Comparison of ENCODE assay signal across 28 cellular contexts in genomic region chr21:31529406-31529805, GRCh38.
DNase-seq lines count a peak whose midpoint lies in the region; ATAC-seq and TF ChIP-seq lines count a peak whose summit lies in the region.
"Had no signal": no experiment of that assay in that cellular context is flagged by ENCODE, and none has a peak within 500 bp of the region (broad histone marks: within the 10 kb centered on the region; RNA-seq: fewer than 3 reads in every experiment).

No MANE protein-coding gene starts in this region.

- no peaks in the 10 kb centered on the region for H4K20me1 ChIP-seq in Karpas-422 (ENCODE audit: insufficient read depth, low read depth, low read length)

- no peak overlapping the region for H3K4me2 ChIP-seq in Karpas-422 (ENCODE audit: low read depth, low read length, poor library complexity, severe bottlenecking)
- H3K4me2 ChIP-seq: A549; BLaER1 treated with 17β-estradiol and CSF1 and Interleukin-3, amounts not matched to agents 10 nM and 100 nM; GM23338; PC-9 had no signal

- peak; percentile 42 for DNase-seq in NCI-H2196 treated with DMSO at 0.1 percent for 48 hours (lab: John Stamatoyannopoulos, UW; ENCODE audit: unreplicated experiment)
- no peak for DNase-seq in endodermal cell
- no peak for DNase-seq in NCI-H748 treated with DMSO at 0.1 percent for 48 hours (lab: John Stamatoyannopoulos, UW)
- DNase-seq in activated CD4-positive, CD25-positive, alpha-beta regulatory T cell (lab: John Stamatoyannopoulos, UW): no peak
- no peak for DNase-seq in Karpas-422
- DNase-seq: AML-193; Caco-2; CD4-positive, alpha-beta memory T cell; H9; HFFc6; KBM-7; NCI-H1092 treated with DMSO at 0.1 percent for 48 hours; NCI-H1436; NCI-H1930; NCI-H226; NCI-H510A; NK-92 treated with Interleukin-12 subunit alpha and Interleukin-12 subunit beta, amount 100 ng/mL, for 24 hours; SJCRH30; T-helper 2 cell had no signal

- H3K9me2 ChIP-seq in Karpas-422 (replicated peaks; ENCODE audit: insufficient read depth, low read length): no peaks in the 10 kb centered on the region

- H3K27ac Mint-ChIP-seq in endodermal cell: peak overlapping the region; percentile 33
- H3K27ac Mint-ChIP-seq: GM23338, HFFc6 had no signal

- H3K4me1 ChIP-seq in HEK293 (ENCODE audit: control insufficient read depth, insufficient read depth, low read length): peaks cover 34% of the 10 kb centered on the region
- H3K4me1 ChIP-seq in endodermal cell (ENCODE audit: control insufficient read depth, insufficient read depth, low read length): peaks cover 22% of the 10 kb centered on the region
- H3K4me1 ChIP-seq in Karpas-422 (ENCODE audit: low read length): no peaks in the 10 kb centered on the region

- no peaks in the 10 kb centered on the region; a peak in 1 of 3 replicates for H3K36me3 ChIP-seq in HEK293 (ENCODE audit: control insufficient read depth in 2 of 2, insufficient read depth in 1 of 2, low read length in 2 of 2)
- H3K36me3 ChIP-seq in endodermal cell (ENCODE audit: control insufficient read depth, insufficient read depth, low read length): no peaks in the 10 kb centered on the region
- no peaks in the 10 kb centered on the region for H3K36me3 ChIP-seq in Karpas-422 (ENCODE audit: insufficient read depth, low read length)
- H3K36me3 ChIP-seq: SJCRH30 had no signal

- TF ChIP-seq CTCF in C4-2B (conservative IDR thresholded peaks at IDR 0.05) (no peak), HEK293 (tag by site-specific recombination; IDR thresholded peaks at IDR 0.05) (no peak), endodermal cell (conservative IDR thresholded peaks at IDR 0.05) (no peak)

- H3K4me3 ChIP-seq in HEK293 (ENCODE audit: low read depth, low read length): no peak overlapping the region
- H3K4me3 ChIP-seq in endodermal cell (ENCODE audit: low read length): no peak overlapping the region
- H3K4me3 ChIP-seq in Karpas-422 (ENCODE audit: low read length): no peak overlapping the region
- H3K4me3 ChIP-seq: A549; BLaER1 treated with 17β-estradiol and CSF1 and Interleukin-3, amounts not matched to agents 10 nM and 100 nM; GM23338; PC-9; SJCRH30 had no signal

- H3K36me3 Mint-ChIP-seq in endodermal cell (ENCODE audit: low read depth): no peaks in the 10 kb centered on the region
- H3K36me3 Mint-ChIP-seq: CD4-positive, alpha-beta memory T cell had no signal

- H3K27me3 ChIP-seq in endodermal cell (ENCODE audit: control insufficient read depth, insufficient read depth, low read length, poor library complexity, severe bottlenecking) (no peaks in the 10 kb centered on the region), Karpas-422 (ENCODE audit: low read length) (no peaks in the 10 kb centered on the region)
- H3K27me3 ChIP-seq: BLaER1 treated with 17β-estradiol and CSF1 and Interleukin-3, amounts not matched to agents 10 nM and 100 nM; SJCRH30 had no signal

- CTCF ChIA-PET in HEK293 (lab: Yijun Ruan, JAX): interaction anchor here (1.1 to 2.2 kb wide), 3 partner anchors 15 to 51 kb away, joined by 3 to 10 read pairs (median 4); no protein-coding TSS in a partner anchor

- 38% methylated on average over 1 of the region's 1 CpG; no CpG with 5 or more reads in 1 of the 2 experiments for WGBS in endodermal cell (ENCODE audit: insufficient coverage in 1 of 2, insufficient read length in 1 of 2), 2 experiments

- no peak for ATAC-seq in HG03521 (IDR thresholded peaks at IDR 0.05; ENCODE audit: unreplicated experiment)
- ATAC-seq: A549, GM23338, Right ventricle myocardium inferior, SK-N-SH treated with all-trans-retinoic acid at 6 μM for 48 hours had no signal

- H3K9ac ChIP-seq in endodermal cell (ENCODE audit: extremely low read depth, low read length, poor library complexity, severe bottlenecking) (no peak overlapping the region), Karpas-422 (ENCODE audit: low read length) (no peak overlapping the region)
- H3K9ac ChIP-seq: BLaER1 treated with 17β-estradiol and CSF1 and Interleukin-3, amounts not matched to agents 10 nM and 100 nM had no signal

- POLR2A ChIA-PET in HEK293 (lab: Yijun Ruan, JAX): interaction anchor here (0.5 to 1.6 kb wide), 3 partner anchors 30 to 311 kb away, joined by 3 to 7 read pairs (median 6); no protein-coding TSS in a partner anchor

- H3K4me3 Mint-ChIP-seq in endodermal cell: peak overlapping the region; percentile 1
- H3K4me3 Mint-ChIP-seq: CD4-positive, alpha-beta memory T cell; GM23338; H9; HFFc6 had no signal

- H3K4me1 Mint-ChIP-seq in endodermal cell: peaks cover 59% of the 10 kb centered on the region

- H3K9me3 ChIP-seq in HEK293 (ENCODE audit: control insufficient read depth, insufficient read depth, low read depth, low read length) (no peaks in the 10 kb centered on the region), endodermal cell (ENCODE audit: control insufficient read depth, low read length) (no peaks in the 10 kb centered on the region), Karpas-422 (ENCODE audit: low read length) (no peaks in the 10 kb centered on the region)
- H3K9me3 ChIP-seq: A549; BLaER1 treated with 17β-estradiol and CSF1 and Interleukin-3, amounts not matched to agents 10 nM and 100 nM; Caco-2; SJCRH30 had no signal

- H3K79me2 ChIP-seq in Karpas-422 (ENCODE audit: low read length): no peaks in the 10 kb centered on the region

- H3K9me3 Mint-ChIP-seq in endodermal cell: no peaks in the 10 kb centered on the region
- H3K9me3 Mint-ChIP-seq: CD4-positive, alpha-beta memory T cell; GM23338; H9 had no signal

- H3K27ac ChIP-seq in C4-2B (peak overlapping the region; percentile 65), HEK293 (ENCODE audit: extremely low read depth, low read depth, low read length) (no peak overlapping the region), endodermal cell (ENCODE audit: low read depth, low read length) (no peak overlapping the region), Karpas-422 (ENCODE audit: low read length) (no peak overlapping the region)
- H3K27ac ChIP-seq: A549; BLaER1 treated with 17β-estradiol and CSF1 and Interleukin-3, amounts not matched to agents 10 nM and 100 nM; PC-9; SJCRH30 had no signal

- H3K27me3 Mint-ChIP-seq in endodermal cell (ENCODE audit: insufficient read depth): no peaks in the 10 kb centered on the region
- H3K27me3 Mint-ChIP-seq: CD4-positive, alpha-beta memory T cell had no signal

- no peak overlapping the region for H2AFZ ChIP-seq in Karpas-422 (ENCODE audit: low read length)
- H2AFZ ChIP-seq: GM23338, PC-9 had no signal

TF ChIP-seq in HEK293, 187 proteins besides CTCF, POLR2A, EP300 and RAD21:
- TF ChIP-seq ZNF791 (tag by site-specific recombination; IDR thresholded peaks at IDR 0.05): no peak
- TF ChIP-seq MYNN (tag by site-specific recombination; IDR thresholded peaks at IDR 0.05; ENCODE audit: borderline replicate concordance): no peak
- TF ChIP-seq SALL2 (tag by site-specific recombination; IDR thresholded peaks at IDR 0.05; ENCODE audit: borderline replicate concordance): no peak
- peak; percentile 72; the same call in 1 of the 2 replicates for TF ChIP-seq OSR2 (tag by site-specific recombination; IDR thresholded peaks at IDR 0.05)
